ENCODE assay signal across 11 cellular contexts in the genomic region with DNA sequence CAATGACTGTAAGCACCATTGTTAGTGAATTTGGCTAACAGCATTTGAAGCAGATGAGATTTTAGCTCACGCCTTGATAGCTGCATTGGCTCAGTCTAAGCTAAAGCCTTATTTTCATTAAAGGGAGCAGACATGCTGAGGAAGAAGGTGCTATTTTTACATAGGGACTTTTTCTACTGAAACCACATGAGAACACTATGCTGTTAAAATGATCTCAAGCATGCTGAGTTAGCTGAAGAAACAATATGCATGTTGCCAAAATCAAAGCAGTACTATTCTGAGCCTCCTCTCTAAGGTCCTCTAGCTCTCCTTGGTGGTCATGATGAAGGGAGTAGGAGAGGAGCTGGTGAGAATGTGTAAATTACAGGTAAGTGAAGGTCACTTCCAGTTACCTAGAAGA.
A peak's percentile ranks its signal among the peaks of the same experiment; 100 is the strongest.
DNase-seq lines count a peak whose midpoint lies in the region; ATAC-seq lines count a peak whose summit lies in the region.
"Had no signal": no experiment of that assay in that cellular context is flagged by ENCODE, and none has a peak within 500 bp of the region (broad histone marks: within the 10 kb centered on the region; RNA-seq: fewer than 3 reads in every experiment).

No MANE protein-coding gene starts in this region.

- DNase-seq in Ammon's horn (ENCODE audit: low spot score) (peak; percentile 32), GM03348 (ENCODE audit: low spot score) (no peak), NCI-H1694 (lab: John Stamatoyannopoulos, UW) (no peak), NCI-H774 (lab: John Stamatoyannopoulos, UW) (no peak)
- DNase-seq in effector memory CD8-positive, alpha-beta T cell: no peak
- DNase-seq: hypothalamus, NCI-H2227 treated with DMSO at 0.1 percent for 48 hours had no signal

- no peak overlapping the region for H3K4me3 Mint-ChIP-seq in activated T-helper 17 cell treated with anti-CD3 and anti-CD28 coated beads, Interleukin-2, amount 50 U/mL, for 72 hours
- H3K4me3 Mint-ChIP-seq in effector memory CD8-positive, alpha-beta T cell: no peak overlapping the region

- no peak overlapping the region for H3K27ac Mint-ChIP-seq in activated T-helper 17 cell treated with anti-CD3 and anti-CD28 coated beads, Interleukin-2, amount 50 U/mL, for 72 hours
- H3K27ac Mint-ChIP-seq in effector memory CD8-positive, alpha-beta T cell: no peak overlapping the region
- H3K27ac Mint-ChIP-seq: progenitor cell of endocrine pancreas had no signal

- H3K9me3 Mint-ChIP-seq in activated T-helper 17 cell treated with anti-CD3 and anti-CD28 coated beads, Interleukin-2, amount 50 U/mL, for 72 hours: no peaks in the 10 kb centered on the region
- no peaks in the 10 kb centered on the region for H3K9me3 Mint-ChIP-seq in effector memory CD8-positive, alpha-beta T cell

- no peaks in the 10 kb centered on the region for H3K4me1 Mint-ChIP-seq in activated T-helper 17 cell treated with anti-CD3 and anti-CD28 coated beads, Interleukin-2, amount 50 U/mL, for 72 hours
- H3K4me1 Mint-ChIP-seq in effector memory CD8-positive, alpha-beta T cell (ENCODE audit: low read depth in 2 of 2): no peaks in the 10 kb centered on the region

- H3K27me3 Mint-ChIP-seq in activated T-helper 17 cell treated with anti-CD3 and anti-CD28 coated beads, Interleukin-2, amount 50 U/mL, for 72 hours: peaks cover 4% of the 10 kb centered on the region
- H3K27me3 Mint-ChIP-seq in effector memory CD8-positive, alpha-beta T cell: peaks cover 0 to 16% of the 10 kb centered on the region in 2 donors
- H3K27me3 Mint-ChIP-seq: progenitor cell of endocrine pancreas had no signal

- no peaks in the 10 kb centered on the region for H3K36me3 Mint-ChIP-seq in activated T-helper 17 cell treated with anti-CD3 and anti-CD28 coated beads, Interleukin-2, amount 50 U/mL, for 72 hours (ENCODE audit: low read depth)
- no peaks in the 10 kb centered on the region for H3K36me3 Mint-ChIP-seq in effector memory CD8-positive, alpha-beta T cell (ENCODE audit: insufficient read depth)

- peak; percentile 96 for ATAC-seq in GM19351 (IDR thresholded peaks at IDR 0.05; ENCODE audit: unreplicated experiment)
- ATAC-seq in HG02981 (IDR thresholded peaks at IDR 0.05; ENCODE audit: unreplicated experiment): peak; percentile 85
- ATAC-seq in activated T-helper 17 cell treated with anti-CD3 and anti-CD28 coated beads, Interleukin-2, amount 50 U/mL, for 72 hours (replicated peaks): peak; percentile 25
- ATAC-seq in effector memory CD8-positive, alpha-beta T cell (replicated peaks): no peak
